In genomic region chrX:110167952-110168451, GRCh38 we compare ENCODE assay signal across 7 cellular contexts.
DNase-seq lines count a peak whose midpoint lies in the region; ATAC-seq lines count a peak whose summit lies in the region.

No MANE protein-coding gene starts in this region.

- DNase-seq in GM19240 (ENCODE audit: insufficient read length, low spot score) (peak; percentile 23), T follicular helper cell (ENCODE audit: low read depth) (peak; percentile 30), amniotic stem cell (lab: John Stamatoyannopoulos, UW) (peak; percentile 0), left lobe of liver (ENCODE audit: low spot score) (no peak), mucosa of gallbladder (ENCODE audit: low spot score) (no peak), NCI-H2171 treated with DMSO at 0.1 percent for 48 hours (lab: John Stamatoyannopoulos, UW) (no peak)
- DNase-seq in stimulated activated naive CD4-positive, alpha-beta T cell treated with Interleukin-2 at 50 U/mL for 16 hours (lab: John Stamatoyannopoulos, UW): peak; percentile 38

- peak; percentile 51 for ATAC-seq in left lobe of liver

Comparison
In these comparisons a context has a peak if more than half of its experiments do, and no peak if none do; other contexts are left out.
1. DNase-seq: peak in GM19240 (single experiment), T follicular helper cell (single experiment), amniotic stem cell (single experiment) and stimulated activated naive CD4-positive, alpha-beta T cell treated with Interleukin-2 at 50 U/mL for 16 hours (single experiment); none in left lobe of liver (single experiment), mucosa of gallbladder (single experiment) and NCI-H2171 treated with DMSO at 0.1 percent for 48 hours (single experiment).